In the genomic region with DNA sequence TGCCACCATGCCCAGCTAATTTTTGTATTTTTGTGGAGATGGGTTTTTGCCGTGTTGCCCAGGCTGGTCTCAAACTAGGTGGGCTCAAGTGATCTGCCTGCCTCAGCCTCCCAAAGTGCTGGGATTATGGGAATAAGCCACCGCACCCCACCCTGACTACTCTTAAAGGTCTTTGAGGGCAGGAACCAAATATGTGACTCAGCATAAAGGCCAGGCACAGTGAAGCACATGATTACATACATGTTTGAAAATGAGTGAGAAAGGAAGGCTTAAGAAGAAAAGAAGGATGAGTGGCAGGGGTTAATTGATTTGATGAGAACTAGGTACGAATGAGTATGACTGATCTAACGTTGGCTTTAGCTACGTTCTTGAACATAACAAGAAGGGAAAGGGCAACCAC, we compare ENCODE assay signal across 3 cellular contexts.
TF ChIP-seq lines count a peak whose summit lies in the region.

No MANE protein-coding gene starts in this region.

TF ChIP-seq in A549, 52 proteins besides CTCF, POLR2A, EP300 and RAD21:
- TF ChIP-seq MAFK (IDR thresholded peaks at IDR 0.05; ENCODE audit: partially characterized antibody) (peak; percentile 73), NFE2L2 (conservative IDR thresholded peaks at IDR 0.05; ENCODE audit: low read length) (peak; percentile 40; the same call in 1 of the 2 replicates), SMC3 (IDR thresholded peaks at IDR 0.05) (no peak)

TF ChIP-seq in IMR-90, 13 proteins besides CTCF, POLR2A, EP300 and RAD21:
- TF ChIP-seq CHD1 (IDR thresholded peaks at IDR 0.05; ENCODE audit: low read depth, low read length) = no peak
- TF ChIP-seq NFE2L2 (IDR thresholded peaks at IDR 0.05; ENCODE audit: low read depth, low read length) = 0 out of 2 replicates have a peak, but pooled peaks have one; percentile 6

TF ChIP-seq in K562, 482 proteins besides CTCF, POLR2A, EP300 and RAD21:
- no peak for TF ChIP-seq FOSL1 (tag; conservative IDR thresholded peaks at IDR 0.05)
- no peak for TF ChIP-seq SIX5 (IDR thresholded peaks at IDR 0.05; ENCODE audit: borderline replicate concordance in 1 of 2, insufficient read depth in 1 of 2, low read depth in 1 of 2, low read length in 2 of 2)
- TF ChIP-seq SMARCA4 (IDR thresholded peaks at IDR 0.05) = no peak
- TF ChIP-seq C11orf30 (IDR thresholded peaks at IDR 0.05; ENCODE audit: low read depth) = peak; percentile 83
- no peak for TF ChIP-seq ZNF444 (CRISPR knock-in tag; IDR thresholded peaks at IDR 0.05)
- TF ChIP-seq, protein P1, sequence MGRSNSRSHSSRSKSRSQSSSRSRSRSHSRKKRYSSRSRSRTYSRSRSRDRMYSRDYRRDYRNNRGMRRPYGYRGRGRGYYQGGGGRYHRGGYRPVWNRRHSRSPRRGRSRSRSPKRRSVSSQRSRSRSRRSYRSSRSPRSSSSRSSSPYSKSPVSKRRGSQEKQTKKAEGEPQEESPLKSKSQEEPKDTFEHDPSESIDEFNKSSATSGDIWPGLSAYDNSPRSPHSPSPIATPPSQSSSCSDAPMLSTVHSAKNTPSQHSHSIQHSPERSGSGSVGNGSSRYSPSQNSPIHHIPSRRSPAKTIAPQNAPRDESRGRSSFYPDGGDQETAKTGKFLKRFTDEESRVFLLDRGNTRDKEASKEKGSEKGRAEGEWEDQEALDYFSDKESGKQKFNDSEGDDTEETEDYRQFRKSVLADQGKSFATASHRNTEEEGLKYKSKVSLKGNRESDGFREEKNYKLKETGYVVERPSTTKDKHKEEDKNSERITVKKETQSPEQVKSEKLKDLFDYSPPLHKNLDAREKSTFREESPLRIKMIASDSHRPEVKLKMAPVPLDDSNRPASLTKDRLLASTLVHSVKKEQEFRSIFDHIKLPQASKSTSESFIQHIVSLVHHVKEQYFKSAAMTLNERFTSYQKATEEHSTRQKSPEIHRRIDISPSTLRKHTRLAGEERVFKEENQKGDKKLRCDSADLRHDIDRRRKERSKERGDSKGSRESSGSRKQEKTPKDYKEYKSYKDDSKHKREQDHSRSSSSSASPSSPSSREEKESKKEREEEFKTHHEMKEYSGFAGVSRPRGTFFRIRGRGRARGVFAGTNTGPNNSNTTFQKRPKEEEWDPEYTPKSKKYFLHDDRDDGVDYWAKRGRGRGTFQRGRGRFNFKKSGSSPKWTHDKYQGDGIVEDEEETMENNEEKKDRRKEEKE (IDR thresholded peaks at IDR 0.05; ENCODE audit: borderline replicate concordance in 1 of 2, control insufficient read depth in 1 of 2, low read depth in 2 of 2, low read length in 1 of 2) = no peak
- TF ChIP-seq CBX2 (IDR thresholded peaks at IDR 0.05; ENCODE audit: insufficient read depth, low read length, poor library complexity, severe bottlenecking) = no peak
- peak; percentile 54; the same call in 1 of the 2 replicates for TF ChIP-seq BACH1 (tag; IDR thresholded peaks at IDR 0.05)
- TF ChIP-seq MAFK (IDR thresholded peaks at IDR 0.05; ENCODE audit: low read length) = peak; percentile 41; the same call in 1 of the 2 replicates
- peak; percentile 59 for TF ChIP-seq MAFF (IDR thresholded peaks at IDR 0.05; ENCODE audit: low read length)
- 0 out of 2 replicates have a peak, but pooled peaks have one; percentile 19 for TF ChIP-seq PKNOX1 (IDR thresholded peaks at IDR 0.05)
- TF ChIP-seq NFE2L1 (tag; IDR thresholded peaks at IDR 0.05; ENCODE audit: borderline replicate concordance, low read depth) = peak; percentile 54
- no peak for TF ChIP-seq MLX (CRISPR knock-in tag; conservative IDR thresholded peaks at IDR 0.05)
- no peak for TF ChIP-seq RBM34 (IDR thresholded peaks at IDR 0.05; ENCODE audit: borderline replicate concordance, insufficient read depth, low read length)
- TF ChIP-seq MAFG (tag; conservative IDR thresholded peaks at IDR 0.05) = peak; percentile 89
- TF ChIP-seq ZNF436 (CRISPR knock-in tag; IDR thresholded peaks at IDR 0.05) = no peak
- peak; percentile 90 for TF ChIP-seq ZNF316 (IDR thresholded peaks at IDR 0.05)
- no peak for TF ChIP-seq SIN3A (IDR thresholded peaks at IDR 0.05; ENCODE audit: borderline replicate concordance in 2 of 2, control insufficient read depth in 1 of 2, low read depth in 2 of 2, low read length in 2 of 2)
- peak; percentile 41; the same call in 1 of the 2 replicates for TF ChIP-seq NFE2 (IDR thresholded peaks at IDR 0.05; ENCODE audit: low read depth)
- no peak for TF ChIP-seq MNT (conservative IDR thresholded peaks at IDR 0.05)
